1 cellular context compared by ENCODE assay signal in the genomic region with DNA sequence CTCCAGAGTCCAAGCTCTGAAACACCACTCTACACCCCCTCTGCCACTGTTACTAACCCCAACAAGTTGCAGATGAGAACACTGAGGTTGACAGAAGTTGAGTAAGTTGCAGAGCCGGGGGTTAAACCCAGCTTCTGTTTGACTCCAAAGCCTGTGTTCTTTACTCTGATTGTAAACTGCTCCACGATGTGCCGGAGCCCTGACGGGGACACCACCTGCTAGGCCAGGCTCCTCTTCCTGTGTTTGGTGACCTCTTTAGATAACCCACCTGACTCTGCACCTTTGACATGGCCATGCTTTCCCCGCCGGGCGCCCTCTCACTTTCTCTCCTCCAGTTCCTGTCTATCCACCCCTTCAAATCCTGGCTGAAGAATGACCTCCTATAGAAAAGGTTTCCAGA.
TF ChIP-seq lines count a peak whose summit lies in the region.

No MANE protein-coding gene starts in this region.

TF ChIP-seq in GM12878, 131 proteins besides CTCF, POLR2A, EP300 and RAD21 (continued from another document):
- TF ChIP-seq, protein P1, sequence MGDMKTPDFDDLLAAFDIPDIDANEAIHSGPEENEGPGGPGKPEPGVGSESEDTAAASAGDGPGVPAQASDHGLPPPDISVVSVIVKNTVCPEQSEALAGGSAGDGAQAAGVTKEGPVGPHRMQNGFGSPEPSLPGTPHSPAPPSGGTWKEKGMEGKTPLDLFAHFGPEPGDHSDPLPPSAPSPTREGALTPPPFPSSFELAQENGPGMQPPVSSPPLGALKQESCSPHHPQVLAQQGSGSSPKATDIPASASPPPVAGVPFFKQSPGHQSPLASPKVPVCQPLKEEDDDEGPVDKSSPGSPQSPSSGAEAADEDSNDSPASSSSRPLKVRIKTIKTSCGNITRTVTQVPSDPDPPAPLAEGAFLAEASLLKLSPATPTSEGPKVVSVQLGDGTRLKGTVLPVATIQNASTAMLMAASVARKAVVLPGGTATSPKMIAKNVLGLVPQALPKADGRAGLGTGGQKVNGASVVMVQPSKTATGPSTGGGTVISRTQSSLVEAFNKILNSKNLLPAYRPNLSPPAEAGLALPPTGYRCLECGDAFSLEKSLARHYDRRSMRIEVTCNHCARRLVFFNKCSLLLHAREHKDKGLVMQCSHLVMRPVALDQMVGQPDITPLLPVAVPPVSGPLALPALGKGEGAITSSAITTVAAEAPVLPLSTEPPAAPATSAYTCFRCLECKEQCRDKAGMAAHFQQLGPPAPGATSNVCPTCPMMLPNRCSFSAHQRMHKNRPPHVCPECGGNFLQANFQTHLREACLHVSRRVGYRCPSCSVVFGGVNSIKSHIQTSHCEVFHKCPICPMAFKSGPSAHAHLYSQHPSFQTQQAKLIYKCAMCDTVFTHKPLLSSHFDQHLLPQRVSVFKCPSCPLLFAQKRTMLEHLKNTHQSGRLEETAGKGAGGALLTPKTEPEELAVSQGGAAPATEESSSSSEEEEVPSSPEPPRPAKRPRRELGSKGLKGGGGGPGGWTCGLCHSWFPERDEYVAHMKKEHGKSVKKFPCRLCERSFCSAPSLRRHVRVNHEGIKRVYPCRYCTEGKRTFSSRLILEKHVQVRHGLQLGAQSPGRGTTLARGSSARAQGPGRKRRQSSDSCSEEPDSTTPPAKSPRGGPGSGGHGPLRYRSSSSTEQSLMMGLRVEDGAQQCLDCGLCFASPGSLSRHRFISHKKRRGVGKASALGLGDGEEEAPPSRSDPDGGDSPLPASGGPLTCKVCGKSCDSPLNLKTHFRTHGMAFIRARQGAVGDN (IDR thresholded peaks at IDR 0.05) = no peak
- TF ChIP-seq, protein P2, sequence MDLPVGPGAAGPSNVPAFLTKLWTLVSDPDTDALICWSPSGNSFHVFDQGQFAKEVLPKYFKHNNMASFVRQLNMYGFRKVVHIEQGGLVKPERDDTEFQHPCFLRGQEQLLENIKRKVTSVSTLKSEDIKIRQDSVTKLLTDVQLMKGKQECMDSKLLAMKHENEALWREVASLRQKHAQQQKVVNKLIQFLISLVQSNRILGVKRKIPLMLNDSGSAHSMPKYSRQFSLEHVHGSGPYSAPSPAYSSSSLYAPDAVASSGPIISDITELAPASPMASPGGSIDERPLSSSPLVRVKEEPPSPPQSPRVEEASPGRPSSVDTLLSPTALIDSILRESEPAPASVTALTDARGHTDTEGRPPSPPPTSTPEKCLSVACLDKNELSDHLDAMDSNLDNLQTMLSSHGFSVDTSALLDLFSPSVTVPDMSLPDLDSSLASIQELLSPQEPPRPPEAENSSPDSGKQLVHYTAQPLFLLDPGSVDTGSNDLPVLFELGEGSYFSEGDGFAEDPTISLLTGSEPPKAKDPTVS (IDR thresholded peaks at IDR 0.05; ENCODE audit: low read depth, low read length) = no peak
- TF ChIP-seq CBX5 (IDR thresholded peaks at IDR 0.05; ENCODE audit: low read depth) (no peak), ZNF217 (IDR thresholded peaks at IDR 0.05) (no peak), EED (IDR thresholded peaks at IDR 0.05; ENCODE audit: low read depth) (no peak), KDM1A (IDR thresholded peaks at IDR 0.05; ENCODE audit: borderline replicate concordance) (no peak), NR2C2 (IDR thresholded peaks at IDR 0.05; ENCODE audit: borderline replicate concordance, control insufficient read depth, insufficient read length, low read depth) (no peak), ATF7 (IDR thresholded peaks at IDR 0.05; ENCODE audit: low read depth) (no peak), WRNIP1 (IDR thresholded peaks at IDR 0.05; ENCODE audit: borderline replicate concordance, low read depth, low read length) (no peak)
- TF ChIP-seq, protein P3, sequence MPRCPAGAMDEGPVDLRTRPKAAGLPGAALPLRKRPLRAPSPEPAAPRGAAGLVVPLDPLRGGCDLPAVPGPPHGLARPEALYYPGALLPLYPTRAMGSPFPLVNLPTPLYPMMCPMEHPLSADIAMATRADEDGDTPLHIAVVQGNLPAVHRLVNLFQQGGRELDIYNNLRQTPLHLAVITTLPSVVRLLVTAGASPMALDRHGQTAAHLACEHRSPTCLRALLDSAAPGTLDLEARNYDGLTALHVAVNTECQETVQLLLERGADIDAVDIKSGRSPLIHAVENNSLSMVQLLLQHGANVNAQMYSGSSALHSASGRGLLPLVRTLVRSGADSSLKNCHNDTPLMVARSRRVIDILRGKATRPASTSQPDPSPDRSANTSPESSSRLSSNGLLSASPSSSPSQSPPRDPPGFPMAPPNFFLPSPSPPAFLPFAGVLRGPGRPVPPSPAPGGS (IDR thresholded peaks at IDR 0.05; ENCODE audit: borderline replicate concordance, insufficient read depth, low read depth, low read length, poor library complexity, severe bottlenecking) = no peak
- TF ChIP-seq, protein P4, sequence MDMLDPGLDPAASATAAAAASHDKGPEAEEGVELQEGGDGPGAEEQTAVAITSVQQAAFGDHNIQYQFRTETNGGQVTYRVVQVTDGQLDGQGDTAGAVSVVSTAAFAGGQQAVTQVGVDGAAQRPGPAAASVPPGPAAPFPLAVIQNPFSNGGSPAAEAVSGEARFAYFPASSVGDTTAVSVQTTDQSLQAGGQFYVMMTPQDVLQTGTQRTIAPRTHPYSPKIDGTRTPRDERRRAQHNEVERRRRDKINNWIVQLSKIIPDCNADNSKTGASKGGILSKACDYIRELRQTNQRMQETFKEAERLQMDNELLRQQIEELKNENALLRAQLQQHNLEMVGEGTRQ (IDR thresholded peaks at IDR 0.05; ENCODE audit: borderline replicate concordance, low read depth, low read length) = no peak
- TF ChIP-seq, protein P5, sequence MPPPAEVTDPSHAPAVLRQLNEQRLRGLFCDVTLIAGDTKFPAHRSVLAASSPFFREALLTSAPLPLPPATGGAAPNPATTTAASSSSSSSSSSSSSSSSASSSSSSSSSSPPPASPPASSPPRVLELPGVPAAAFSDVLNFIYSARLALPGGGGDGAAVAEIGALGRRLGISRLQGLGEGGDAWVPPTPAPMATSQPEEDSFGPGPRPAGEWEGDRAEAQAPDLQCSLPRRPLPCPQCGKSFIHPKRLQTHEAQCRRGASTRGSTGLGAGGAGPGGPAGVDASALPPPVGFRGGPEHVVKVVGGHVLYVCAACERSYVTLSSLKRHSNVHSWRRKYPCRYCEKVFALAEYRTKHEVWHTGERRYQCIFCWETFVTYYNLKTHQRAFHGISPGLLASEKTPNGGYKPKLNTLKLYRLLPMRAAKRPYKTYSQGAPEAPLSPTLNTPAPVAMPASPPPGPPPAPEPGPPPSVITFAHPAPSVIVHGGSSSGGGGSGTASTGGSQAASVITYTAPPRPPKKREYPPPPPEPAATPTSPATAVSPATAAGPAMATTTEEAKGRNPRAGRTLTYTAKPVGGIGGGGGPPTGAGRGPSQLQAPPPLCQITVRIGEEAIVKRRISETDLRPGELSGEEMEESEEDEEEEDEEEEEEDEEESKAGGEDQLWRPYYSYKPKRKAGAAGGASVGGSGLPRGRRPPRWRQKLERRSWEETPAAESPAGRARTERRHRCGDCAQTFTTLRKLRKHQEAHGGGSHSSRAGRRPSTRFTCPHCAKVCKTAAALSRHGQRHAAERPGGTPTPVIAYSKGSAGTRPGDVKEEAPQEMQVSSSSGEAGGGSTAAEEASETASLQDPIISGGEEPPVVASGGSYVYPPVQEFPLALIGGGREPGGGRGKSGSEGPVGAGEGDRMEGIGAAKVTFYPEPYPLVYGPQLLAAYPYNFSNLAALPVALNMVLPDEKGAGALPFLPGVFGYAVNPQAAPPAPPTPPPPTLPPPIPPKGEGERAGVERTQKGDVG (CRISPR knock-in tag; IDR thresholded peaks at IDR 0.05) = no peak
- TF ChIP-seq, protein P6, sequence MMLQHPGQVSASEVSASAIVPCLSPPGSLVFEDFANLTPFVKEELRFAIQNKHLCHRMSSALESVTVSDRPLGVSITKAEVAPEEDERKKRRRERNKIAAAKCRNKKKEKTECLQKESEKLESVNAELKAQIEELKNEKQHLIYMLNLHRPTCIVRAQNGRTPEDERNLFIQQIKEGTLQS (IDR thresholded peaks at IDR 0.05; ENCODE audit: borderline replicate concordance, extremely low read depth, low read depth, low read length) = no peak
